16 cellular contexts compared by ENCODE assay signal in genomic region chr17:64077409-64077808, GRCh38. TPM values are rescaled to one million over a fixed set of nuclear protein-coding genes. Genes with fewer than 3 reads are reported as not detected.
DNase-seq lines count a peak whose midpoint lies in the region; ATAC-seq, FAIRE-seq and TF ChIP-seq lines count a peak whose summit lies in the region.
"Had no signal": no experiment of that assay in that cellular context is flagged by ENCODE, and none has a peak within 500 bp of the region (broad histone marks: within the 10 kb centered on the region; RNA-seq: fewer than 3 reads in every experiment).

No MANE protein-coding gene starts in this region.

- no peak overlapping the region for H3K27ac ChIP-seq in gastrocnemius medialis
- H3K27ac ChIP-seq: tibial nerve had no signal

- intact Hi-C loops in gastrocnemius medialis (cut with DNase I; ENCODE audit: low total_unique reads), result no loop called here

- no peak for ATAC-seq in gastrocnemius medialis
- no peak for ATAC-seq in HG02885 (IDR thresholded peaks at IDR 0.05; ENCODE audit: poor library complexity, unreplicated experiment)
- ATAC-seq: SK-N-SH treated with all-trans-retinoic acid at 6 μM for 48 hours had no signal

- H3K4me3 ChIP-seq in bronchial epithelial cell (ENCODE audit: low read depth, low read length) (no peak overlapping the region), gastrocnemius medialis (no peak overlapping the region)
- H3K4me3 ChIP-seq: tibial nerve had no signal

- FAIRE-seq in bronchial epithelial cell (lab: Jason Lieb, UNC), result no peak
- no peak for FAIRE-seq in H54 (lab: Jason Lieb, UNC)
- FAIRE-seq: colon, GM12892 had no signal

- H3K9me3 Mint-ChIP-seq in progenitor cell of endocrine pancreas (ENCODE audit: low read depth), result peaks cover 3% of the 10 kb centered on the region
- H3K9me3 Mint-ChIP-seq: activated naive CD4-positive, alpha-beta T cell treated with anti-CD3 and anti-CD28 coated beads, Interleukin-2, amount 50 U/mL, for 24 hours; natural killer cell had no signal

- peaks cover 17% of the 10 kb centered on the region for H3K36me3 Mint-ChIP-seq in progenitor cell of endocrine pancreas (ENCODE audit: insufficient read depth)

- H3K4me1 Mint-ChIP-seq in progenitor cell of endocrine pancreas (ENCODE audit: low read depth), result peaks cover 46% of the 10 kb centered on the region
- H3K4me1 Mint-ChIP-seq: activated naive CD4-positive, alpha-beta T cell treated with anti-CD3 and anti-CD28 coated beads, Interleukin-2, amount 50 U/mL, for 24 hours had no signal

- in situ Hi-C loops in gastrocnemius medialis (cut with MboI; ENCODE audit: low sequenced_read_pairs in 4 of 4), result no loop called here

- no peaks in the 10 kb centered on the region for H3K27me3 ChIP-seq in bronchial epithelial cell (ENCODE audit: control insufficient read depth, insufficient read depth, low read length)
- no peaks in the 10 kb centered on the region for H3K27me3 ChIP-seq in gastrocnemius medialis
- H3K27me3 ChIP-seq: tibial nerve had no signal

- no peak overlapping the region for H3K4me3 Mint-ChIP-seq in progenitor cell of endocrine pancreas (ENCODE audit: low read depth)
- H3K4me3 Mint-ChIP-seq: activated naive CD4-positive, alpha-beta T cell treated with anti-CD3 and anti-CD28 coated beads, Interleukin-2, amount 50 U/mL, for 24 hours; natural killer cell had no signal

- H3K4me1 ChIP-seq in gastrocnemius medialis, result peaks cover 5 to 7% of the 10 kb centered on the region in 2 donors

- H3K27ac Mint-ChIP-seq in progenitor cell of endocrine pancreas, result peak overlapping the region; percentile 24
- H3K27ac Mint-ChIP-seq: natural killer cell had no signal

- no peaks in the 10 kb centered on the region for H3K9me3 ChIP-seq in gastrocnemius medialis
- H3K9me3 ChIP-seq: tibial nerve had no signal

- DNase-seq in SIG-M5 treated with dmso at 0.1 percent for 504 hours (lab: John Stamatoyannopoulos, UW; ENCODE audit: unreplicated experiment) (peak; percentile 89), SIG-M5 (lab: John Stamatoyannopoulos, UW) (no peak), NCI-H345 treated with DMSO at 0.1 percent for 48 hours (lab: John Stamatoyannopoulos, UW; ENCODE audit: unreplicated experiment) (peak; percentile 25), bronchial epithelial cell (ENCODE audit: low read depth) (peak; percentile 82), progenitor cell of endocrine pancreas (ENCODE audit: low spot score, unreplicated experiment) (no peak), gastrocnemius medialis (no peak), H54 (ENCODE audit: insufficient read length, low spot score) (no peak)
- DNase-seq: activated CD4-positive, alpha-beta T cell treated with anti-CD3 and anti-CD28 coated beads for 4 hours; natural killer cell; NCI-H524 treated with DMSO at 0.1 percent for 48 hours had no signal

- TF ChIP-seq CTCF in bronchial epithelial cell (IDR thresholded peaks at IDR 0.05; ENCODE audit: insufficient read depth, low read length, severe bottlenecking), result no peak
- TF ChIP-seq CTCF in progenitor cell of endocrine pancreas (IDR thresholded peaks at IDR 0.05; ENCODE audit: unreplicated experiment), result no peak
- no peak for TF ChIP-seq CTCF in gastrocnemius medialis (IDR thresholded peaks at IDR 0.05 in 4 of 5, conservative IDR thresholded peaks at IDR 0.05 in 1 of 5)

- no peaks in the 10 kb centered on the region for H3K27me3 Mint-ChIP-seq in progenitor cell of endocrine pancreas
- H3K27me3 Mint-ChIP-seq: activated naive CD4-positive, alpha-beta T cell treated with anti-CD3 and anti-CD28 coated beads, Interleukin-2, amount 50 U/mL, for 24 hours had no signal

- no peak for TF ChIP-seq POLR2A in gastrocnemius medialis (IDR thresholded peaks at IDR 0.05)
- no peak for TF ChIP-seq POLR2A in H54 (IDR thresholded peaks at IDR 0.05; ENCODE audit: low read depth, low read length)

- peaks cover 8% of the 10 kb centered on the region for H3K36me3 ChIP-seq in bronchial epithelial cell (ENCODE audit: control insufficient read depth, insufficient read depth, low read length)
- peaks cover 0 to 21% of the 10 kb centered on the region in 2 donors for H3K36me3 ChIP-seq in gastrocnemius medialis

RNA-seq across cellular contexts. Expression of gene ERN1, which starts 52.5 kb away (rescaled TPM):
- total RNA-seq in bronchial epithelial cell (22.1 and 35.2 TPM in 2 replicates), progenitor cell of endocrine pancreas (39.4 and 43.1 TPM in 2 replicates), gastrocnemius medialis (10 to 100 TPM in 3 of 4 donors, 1 to 10 TPM in 1; 9.7 to 27.5 (median 13.8) TPM)

RNA-seq across cellular contexts. Expression of gene ICAM2, which starts 57.0 kb away (rescaled TPM):
- total RNA-seq in bronchial epithelial cell, result 0.26 and 0.90 TPM in 2 replicates
- total RNA-seq in progenitor cell of endocrine pancreas, result 0.72 and 0.91 TPM in 2 replicates
- 10 to 100 TPM; 39.7 to 82.4 (median 56.3) TPM for total RNA-seq in gastrocnemius medialis

Comparison
In these comparisons a context has a peak if more than half of its experiments do, and no peak if none do; other contexts are left out.
1. DNase-seq: peak in SIG-M5 treated with dmso at 0.1 percent for 504 hours (single experiment), NCI-H345 treated with DMSO at 0.1 percent for 48 hours (single experiment) and bronchial epithelial cell (single experiment); none in SIG-M5 (single experiment), progenitor cell of endocrine pancreas (single experiment), gastrocnemius medialis (0 of 2) and H54 (single experiment).
2. RNA of gene ICAM2, which starts 57.0 kb away (total RNA-seq): 39.7 to 82.4 TPM in gastrocnemius medialis; 0.72 to 0.91 TPM in progenitor cell of endocrine pancreas and 0.26 to 0.90 TPM in bronchial epithelial cell; every median in the first group is over 10 times any median in the second.